8 cellular contexts compared by ENCODE assay signal in the genomic region with DNA sequence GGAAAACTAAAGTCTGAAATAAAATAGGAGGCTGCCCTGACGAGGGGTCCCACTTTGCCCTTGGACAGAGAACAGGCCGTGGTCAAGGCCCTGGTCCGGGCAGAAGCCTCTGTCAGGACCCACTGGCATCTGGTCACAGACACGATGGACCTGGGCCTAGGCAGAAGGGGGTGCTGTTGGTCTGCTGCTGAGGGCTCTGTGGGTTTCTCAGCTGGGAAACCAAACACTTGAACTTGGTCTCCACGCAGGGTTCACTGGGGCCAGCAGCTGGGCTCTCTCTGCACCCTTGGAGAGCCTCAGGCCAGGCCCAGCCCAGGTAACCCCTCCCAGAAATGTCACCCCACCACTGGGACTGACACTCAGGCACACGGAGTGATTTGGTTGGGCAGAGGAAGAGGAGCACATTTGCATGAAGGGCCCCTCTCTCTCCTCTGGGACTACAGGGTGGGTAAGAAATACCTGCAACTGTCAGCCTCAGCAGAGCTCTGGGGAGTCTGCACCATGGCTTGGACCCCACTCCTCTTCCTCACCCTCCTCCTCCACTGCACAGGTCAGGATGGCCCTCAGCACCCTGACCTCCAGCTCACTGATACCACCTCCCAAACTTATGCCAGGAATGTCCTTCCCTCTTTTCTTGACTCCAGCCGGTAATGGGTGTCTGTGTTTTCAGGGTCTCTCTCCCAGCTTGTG. TPM values are rescaled to one million over a fixed set of nuclear protein-coding genes. Genes with fewer than 3 reads are reported as not detected.
DNase-seq lines count a peak whose midpoint lies in the region; ATAC-seq, FAIRE-seq and TF ChIP-seq lines count a peak whose summit lies in the region.

No MANE protein-coding gene starts in this region.

- H2AFZ ChIP-seq in fibroblast of lung (ENCODE audit: low read length), result no peak overlapping the region

- TF ChIP-seq CTCF in CD14-positive monocyte (IDR thresholded peaks at IDR 0.05), result peak; percentile 14
- TF ChIP-seq CTCF in fibroblast of lung (conservative IDR thresholded peaks at IDR 0.05 in 1 of 2, IDR thresholded peaks at IDR 0.05 in 1 of 2; ENCODE audit: low read depth in 1 of 2, low read length in 2 of 2), result peak; percentile 17 to 37
- TF ChIP-seq CTCF in type B pancreatic cell (conservative IDR thresholded peaks at IDR 0.05), result peak; percentile 50

- no peak for ATAC-seq in effector memory CD8-positive, alpha-beta T cell (replicated peaks)

- intact Hi-C loops in CD14-positive monocyte (cut with micrococcal nuclease), result no loop called here

- H3K79me2 ChIP-seq in fibroblast of lung (ENCODE audit: control insufficient read depth, insufficient read depth, low read length), result no peaks in the 10 kb centered on the region

- FAIRE-seq in GM19239 (lab: Jason Lieb, UNC), result peak; percentile 95

- H3K9me3 ChIP-seq in fibroblast of lung (ENCODE audit: control insufficient read depth, insufficient read depth, low read depth, low read length), result no peaks in the 10 kb centered on the region

- peaks cover 8% of the 10 kb centered on the region for H3K4me1 Mint-ChIP-seq in CD14-positive monocyte
- no peaks in the 10 kb centered on the region for H3K4me1 Mint-ChIP-seq in type B pancreatic cell (ENCODE audit: unreplicated experiment)
- H3K4me1 Mint-ChIP-seq in effector memory CD8-positive, alpha-beta T cell (ENCODE audit: low read depth in 2 of 2), result no peaks in the 10 kb centered on the region

- H3K9me3 Mint-ChIP-seq in CD14-positive monocyte (no peaks in the 10 kb centered on the region), type B pancreatic cell (no peaks in the 10 kb centered on the region)
- no peaks in the 10 kb centered on the region for H3K9me3 Mint-ChIP-seq in effector memory CD8-positive, alpha-beta T cell

- H3K27ac ChIP-seq in fibroblast of lung (ENCODE audit: insufficient read depth, low read length), result no peak overlapping the region

- H3K36me3 ChIP-seq in fibroblast of lung (ENCODE audit: control insufficient read depth, insufficient read depth, low read length), result no peaks in the 10 kb centered on the region

- H3K4me3 ChIP-seq in fibroblast of lung (replicated peaks in 1 of 4; ENCODE audit: control extremely low read depth in 1 of 4, insufficient read depth in 1 of 4, low read depth in 3 of 4, low read length in 4 of 4), result no peak overlapping the region

- no peak overlapping the region for H3K4me2 ChIP-seq in fibroblast of lung (ENCODE audit: extremely low read depth, insufficient read depth, low read length)

- no peak overlapping the region for H3K4me3 Mint-ChIP-seq in CD14-positive monocyte
- H3K4me3 Mint-ChIP-seq in type B pancreatic cell, result no peak overlapping the region
- peak overlapping the region in 1 of 2 donors; percentile 21 for H3K4me3 Mint-ChIP-seq in effector memory CD8-positive, alpha-beta T cell

- in situ Hi-C loops in KBM-7 (cut with MboI; ENCODE audit: low pct_unique_long_range_greater_than_20kb, low sequenced_read_pairs), result no loop called here

- H4K20me1 ChIP-seq in fibroblast of lung (ENCODE audit: control insufficient read depth, extremely low read depth, insufficient read depth, low read length), result no peaks in the 10 kb centered on the region

- no peak overlapping the region for H3K27ac Mint-ChIP-seq in CD14-positive monocyte
- peak overlapping the region; percentile 11 for H3K27ac Mint-ChIP-seq in type B pancreatic cell
- no peak overlapping the region for H3K27ac Mint-ChIP-seq in effector memory CD8-positive, alpha-beta T cell

- H3K36me3 Mint-ChIP-seq in CD14-positive monocyte (no peaks in the 10 kb centered on the region), type B pancreatic cell (no peaks in the 10 kb centered on the region)
- H3K36me3 Mint-ChIP-seq in effector memory CD8-positive, alpha-beta T cell (ENCODE audit: insufficient read depth), result no peaks in the 10 kb centered on the region

- no peak overlapping the region for H3K9ac ChIP-seq in fibroblast of lung (ENCODE audit: insufficient read depth, low read length)

- H3K4me1 ChIP-seq in fibroblast of lung (ENCODE audit: control insufficient read depth, extremely low read depth, insufficient read depth, low read length), result no peaks in the 10 kb centered on the region

- H3K27me3 ChIP-seq in fibroblast of lung (ENCODE audit: control insufficient read depth, insufficient read depth, low read length), result peaks cover 8% of the 10 kb centered on the region

- DNase-seq in CD14-positive monocyte (ENCODE audit: low spot score) (no peak), GM19239 (ENCODE audit: insufficient read length, low spot score) (no peak), KBM-7 (peak; percentile 8), fibroblast of lung (ENCODE audit: low read depth in 2 of 2) (peak in 1 of 2 donors; percentile 21), type B pancreatic cell (ENCODE audit: extremely low spot score, unreplicated experiment) (no peak), SIG-M5 (lab: John Stamatoyannopoulos, UW) (no peak), DMS79 (lab: John Stamatoyannopoulos, UW) (no peak)
- no peak for DNase-seq in effector memory CD8-positive, alpha-beta T cell

- H3K27me3 Mint-ChIP-seq in CD14-positive monocyte (ENCODE audit: low read depth in 3 of 3) (peaks cover 0 to 4% (median 1%) of the 10 kb centered on the region in 3 donors), type B pancreatic cell (peaks cover 15% of the 10 kb centered on the region)
- H3K27me3 Mint-ChIP-seq in effector memory CD8-positive, alpha-beta T cell, result peaks cover 7 to 44% of the 10 kb centered on the region in 2 donors

RNA-seq across cellular contexts. Expression of a gene that starts 48.1 kb away (rescaled TPM):
- polyA plus RNA-seq in CD14-positive monocyte (1 to 10 TPM; 9.0 to 9.5 TPM), fibroblast of lung (7.4 and 9.6 TPM in 2 replicates)
- total RNA-seq in fibroblast of lung (16.5 and 18.2 TPM in 2 replicates), type B pancreatic cell (ENCODE audit: low replicate concordance) (47.7 and 66.3 TPM in 2 replicates)
- polyA plus RNA-seq in fibroblast of lung (2012), result 9.7 and 14.0 TPM in 2 replicates
- polyA minus RNA-seq in fibroblast of lung (ENCODE audit: low replicate concordance), result 23.9 and 26.0 TPM in 2 replicates
